Comparison of ENCODE assay signal across 1 cellular context in genomic region chr11:124150684-124151083, GRCh38.
A peak's percentile ranks its signal among the peaks of the same experiment; 100 is the strongest.
TF ChIP-seq lines count a peak whose summit lies in the region.

No MANE protein-coding gene starts in this region.

TF ChIP-seq in K562, 482 proteins besides CTCF, POLR2A, EP300 and RAD21 (continued from another document):
- no peak for TF ChIP-seq ZBTB40 (IDR thresholded peaks at IDR 0.05)
- no peak for TF ChIP-seq ZBTB40 (CRISPR knock-in tag; IDR thresholded peaks at IDR 0.05)
- TF ChIP-seq TCF3 (CRISPR knock-in tag; IDR thresholded peaks at IDR 0.05): peak; percentile 57; the same call in 1 of the 2 replicates
- no peak for TF ChIP-seq ZNF79 (CRISPR knock-in tag; IDR thresholded peaks at IDR 0.05; ENCODE audit: low read depth)
- TF ChIP-seq ZNF316 (IDR thresholded peaks at IDR 0.05): no peak
- peak; percentile 42 to 83; a peak in 3 of 4 replicates for TF ChIP-seq FOXA3 (CRISPR knock-in tag; conservative IDR thresholded peaks at IDR 0.05 in 1 of 2, IDR thresholded peaks at IDR 0.05 in 1 of 2)
- TF ChIP-seq THRB (CRISPR knock-in tag; conservative IDR thresholded peaks at IDR 0.05): no peak
- no peak for TF ChIP-seq ZNF583 (CRISPR knock-in tag; IDR thresholded peaks at IDR 0.05)
- TF ChIP-seq RFX5 (IDR thresholded peaks at IDR 0.05; ENCODE audit: low read depth, low read length): no peak
- no peak for TF ChIP-seq NFXL1 (CRISPR knock-in tag; IDR thresholded peaks at IDR 0.05)
- TF ChIP-seq ZBTB33 (CRISPR knock-in tag; IDR thresholded peaks at IDR 0.05): no peak
- TF ChIP-seq EGR1 (conservative IDR thresholded peaks at IDR 0.05): 0 out of 2 replicates have a peak, but pooled peaks have one; percentile 25
- TF ChIP-seq POLR2H (tag; IDR thresholded peaks at IDR 0.05; ENCODE audit: low read depth): no peak
- peak; percentile 58 for TF ChIP-seq CBFA2T3 (IDR thresholded peaks at IDR 0.05)
- TF ChIP-seq HIVEP1 (CRISPR knock-in tag; IDR thresholded peaks at IDR 0.05): no peak
- no peak for TF ChIP-seq TCF7L2 (IDR thresholded peaks at IDR 0.05; ENCODE audit: low read depth, low read length)
- no peak for TF ChIP-seq MAFG (tag; conservative IDR thresholded peaks at IDR 0.05)
- TF ChIP-seq HDAC8 (tag; IDR thresholded peaks at IDR 0.05): no peak
- no peak for TF ChIP-seq JUN (IDR thresholded peaks at IDR 0.05; ENCODE audit: borderline replicate concordance, low read depth, low read length)
- TF ChIP-seq JUN (CRISPR knock-in tag; IDR thresholded peaks at IDR 0.05; ENCODE audit: borderline replicate concordance): no peak
- TF ChIP-seq HDAC1 (IDR thresholded peaks at IDR 0.05): peak in 1 of 2 experiments; percentile 44; a peak in 1 of 4 replicates
- peak; percentile 44 for TF ChIP-seq TAL1 (IDR thresholded peaks at IDR 0.05)
- TF ChIP-seq MIER1 (IDR thresholded peaks at IDR 0.05; ENCODE audit: low read depth): no peak
- TF ChIP-seq PHF20 (IDR thresholded peaks at IDR 0.05; ENCODE audit: partially characterized antibody): no peak
- TF ChIP-seq CEBPB (tag; IDR thresholded peaks at IDR 0.05): peak; percentile 74
- TF ChIP-seq ZKSCAN8 (CRISPR knock-in tag; IDR thresholded peaks at IDR 0.05): no peak
- no peak for TF ChIP-seq FOS (IDR thresholded peaks at IDR 0.05; ENCODE audit: extremely low read depth, insufficient read length)
- TF ChIP-seq KDM1A (IDR thresholded peaks at IDR 0.05): peak; percentile 65 to 79
- no peak for TF ChIP-seq NCOA2 (IDR thresholded peaks at IDR 0.05; ENCODE audit: partially characterized antibody in 2 of 2)
- no peak for TF ChIP-seq GABPB2 (CRISPR knock-in tag; conservative IDR thresholded peaks at IDR 0.05)
- TF ChIP-seq PHTF2 (CRISPR knock-in tag; IDR thresholded peaks at IDR 0.05): no peak
- TF ChIP-seq ZNF445 (CRISPR knock-in tag; IDR thresholded peaks at IDR 0.05; ENCODE audit: low read depth): no peak
- no peak for TF ChIP-seq BHLHE40 (IDR thresholded peaks at IDR 0.05; ENCODE audit: low read length)
- no peak for TF ChIP-seq BDP1 (IDR thresholded peaks at IDR 0.05; ENCODE audit: insufficient read depth, insufficient read length)
- peak; percentile 38 to 74; a peak in 2 of 4 replicates for TF ChIP-seq TRIM24 (IDR thresholded peaks at IDR 0.05)
- no peak for TF ChIP-seq BRD4 (IDR thresholded peaks at IDR 0.05)
- TF ChIP-seq ZNF77 (CRISPR knock-in tag; IDR thresholded peaks at IDR 0.05): no peak
- TF ChIP-seq ZNF197 (CRISPR knock-in tag; IDR thresholded peaks at IDR 0.05; ENCODE audit: low read depth): no peak
- TF ChIP-seq IRF9 (tag; IDR thresholded peaks at IDR 0.05): no peak
- TF ChIP-seq MLLT1 (IDR thresholded peaks at IDR 0.05): no peak
- no peak for TF ChIP-seq SRSF9 (IDR thresholded peaks at IDR 0.05; ENCODE audit: borderline replicate concordance, low read depth, low read length)
TF ChIP-seq in K562: peak in this region for 10.
